13 cellular contexts compared by ENCODE assay signal in the genomic region with DNA sequence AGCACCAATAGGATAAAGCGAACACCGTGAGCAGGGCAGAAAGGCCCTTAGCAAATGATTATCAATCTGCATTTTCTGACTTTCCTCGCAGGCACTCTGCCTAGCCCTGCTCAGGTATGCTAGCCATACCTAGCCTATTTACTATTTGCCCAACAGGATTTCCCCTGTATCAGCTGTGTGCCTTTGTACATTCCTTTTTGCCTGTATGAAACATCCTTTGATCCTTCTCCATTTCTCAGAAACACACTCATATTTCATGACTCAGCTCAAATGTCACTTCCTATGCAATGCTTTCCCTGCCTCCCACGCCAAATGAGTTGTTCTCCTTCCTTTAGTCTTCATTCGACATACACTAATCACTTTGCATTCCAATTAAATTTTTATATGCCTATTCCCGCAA. TPM values are rescaled to one million over a fixed set of nuclear protein-coding genes. Genes with fewer than 3 reads are reported as not detected.
DNase-seq lines count a peak whose midpoint lies in the region; ATAC-seq and TF ChIP-seq lines count a peak whose summit lies in the region.
"Had no signal": no experiment of that assay in that cellular context is flagged by ENCODE, and none has a peak within 500 bp of the region (broad histone marks: within the 10 kb centered on the region; RNA-seq: fewer than 3 reads in every experiment).

No MANE protein-coding gene starts in this region.

- dilution Hi-C loops in IMR-90 (cut with HindIII; ENCODE audit: low sequenced_read_pairs, unreplicated experiment), result no loop called here

- H4K8ac ChIP-seq in IMR-90 (ENCODE audit: low read depth in 2 of 2, low read length in 2 of 2), result peak overlapping the region; percentile 79 to 90

- H3K27ac ChIP-seq in IMR-90 (ENCODE audit: insufficient read depth, low read length) (peak overlapping the region; percentile 78), prostate gland (no peak overlapping the region)
- H3K27ac ChIP-seq: C4-2B had no signal

- H3K4me3 ChIP-seq in IMR-90 (ENCODE audit: insufficient read depth, low read depth, low read length) (no peak overlapping the region), kidney epithelial cell (ENCODE audit: low read depth, low read length) (no peak overlapping the region), prostate gland (no peak overlapping the region)

- no peaks in the 10 kb centered on the region; the same call in none of the 2 replicates for H3K9me1 ChIP-seq in IMR-90 (ENCODE audit: insufficient read depth, low read length)

- H3K14ac ChIP-seq in IMR-90 (replicated peaks; ENCODE audit: low read depth, low read length), result peak overlapping the region; percentile 58

- H4K20me1 ChIP-seq in IMR-90 (ENCODE audit: insufficient read depth, low read length), result no peaks in the 10 kb centered on the region

- TF ChIP-seq RAD21 in IMR-90 (IDR thresholded peaks at IDR 0.05; ENCODE audit: low read length), result no peak

- peak overlapping the region; percentile 92 for H4K5ac ChIP-seq in IMR-90 (ENCODE audit: low read depth, low read length)

- H2BK5ac ChIP-seq in IMR-90 (ENCODE audit: low read depth, low read length, poor library complexity, severe bottlenecking), result peak overlapping the region; percentile 83

- H2AK9ac ChIP-seq in IMR-90 (replicated peaks; ENCODE audit: low read depth, low read length, poor library complexity), result no peak overlapping the region

- H3K4ac ChIP-seq in IMR-90 (ENCODE audit: low read depth, low read length), result peak overlapping the region; percentile 73

- POLR2A ChIA-PET in IMR-90 (lab: Charles Lee; ENCODE audit: unreplicated experiment), result interaction anchor here (0.5 to 0.6 kb wide), 2 partner anchors 41 to 586 kb away, joined by 3 read pairs; no protein-coding TSS in a partner anchor

- ATAC-seq in IMR-90 (ENCODE audit: low read depth) (peak; percentile 77), HG03521 (IDR thresholded peaks at IDR 0.05; ENCODE audit: unreplicated experiment) (no peak)
- ATAC-seq: left colon had no signal

- H3K56ac ChIP-seq in IMR-90 (ENCODE audit: extremely low read depth, insufficient read depth, low read length), result peak overlapping the region; percentile 22

- H3K18ac ChIP-seq in IMR-90 (ENCODE audit: low read depth, low read length), result peak overlapping the region; percentile 90

- H2AK5ac ChIP-seq in IMR-90 (ENCODE audit: low read depth, low read length), result peak overlapping the region; percentile 74; the same call in 1 of the 2 replicates

- H3K4me1 ChIP-seq in IMR-90 (ENCODE audit: control insufficient read depth, insufficient read depth, low read length), result peaks cover 21% of the 10 kb centered on the region
- no peaks in the 10 kb centered on the region for H3K4me1 ChIP-seq in prostate gland (replicated peaks)

- TF ChIP-seq POLR2A in IMR-90 (IDR thresholded peaks at IDR 0.05; ENCODE audit: low read depth, low read length), result no peak
- no peak for TF ChIP-seq POLR2A in prostate gland (IDR thresholded peaks at IDR 0.05)

- DNase-seq in AG08395 (ENCODE audit: low spot score) (peak; percentile 21), IMR-90 (peak; percentile 92), astrocyte of the hippocampus (ENCODE audit: low read depth, low spot score) (peak; percentile 73), kidney epithelial cell (ENCODE audit: low read depth) (peak; percentile 73), DMS 273 (lab: John Stamatoyannopoulos, UW; ENCODE audit: unreplicated experiment) (no peak), NCI-H187 treated with DMSO at 0.1 percent for 48 hours (lab: John Stamatoyannopoulos, UW) (no peak), prostate gland (ENCODE audit: low spot score) (no peak)
- DNase-seq: activated B cell treated with CpG ODN at 0.5 μM for 24 hours; activated naive CD4-positive, alpha-beta T cell treated with Interleukin-2 at 50 U/mL for 16 hours; left colon; NCI-H1092 had no signal

- H3K27me3 ChIP-seq in IMR-90 (ENCODE audit: control insufficient read depth, insufficient read depth, low read length), result no peaks in the 10 kb centered on the region
- no peaks in the 10 kb centered on the region for H3K27me3 ChIP-seq in kidney epithelial cell (ENCODE audit: control insufficient read depth, insufficient read depth, low read length)
- peaks cover 2% of the 10 kb centered on the region for H3K27me3 ChIP-seq in prostate gland (replicated peaks; ENCODE audit: insufficient read depth)

- H3K4me2 ChIP-seq in IMR-90 (ENCODE audit: low read depth, low read length), result peak overlapping the region; percentile 78; the same call in 1 of the 2 replicates

- CTCF ChIA-PET in IMR-90 (lab: Yijun Ruan, JAX), result no interaction called here

- H4K91ac ChIP-seq in IMR-90 (ENCODE audit: insufficient read depth, low read depth, low read length), result peak overlapping the region; percentile 72

- peak overlapping the region; percentile 97 for H2BK120ac ChIP-seq in IMR-90 (ENCODE audit: low read depth, low read length)

- in situ Hi-C loops in IMR-90 (cut with MboI; ENCODE audit: low sequenced_read_pairs), result no loop called here

- peak overlapping the region; percentile 48 for H2AFZ ChIP-seq in IMR-90 (replicated peaks; ENCODE audit: low read length, poor library complexity)

- no peak overlapping the region for H3K9ac ChIP-seq in IMR-90 (ENCODE audit: low read depth, low read length)

- H3K36me3 ChIP-seq in IMR-90 (ENCODE audit: control insufficient read depth, insufficient read depth, low read length) (no peaks in the 10 kb centered on the region), kidney epithelial cell (ENCODE audit: control insufficient read depth, insufficient read depth, low read length) (no peaks in the 10 kb centered on the region), prostate gland (no peaks in the 10 kb centered on the region)

- H2BK15ac ChIP-seq in IMR-90 (ENCODE audit: low read depth, low read length), result peak overlapping the region; percentile 84

- no TSS peak for BruUV-seq in IMR-90 (replicated peaks; lab: Mats Ljungman, UMichigan)

- peaks cover 8 to 13% of the 10 kb centered on the region in 2 experiments; a peak in 2 of 4 replicates for H3K79me1 ChIP-seq in IMR-90 (ENCODE audit: low read depth in 1 of 2, low read length in 2 of 2)

- no peaks in the 10 kb centered on the region for H3K9me3 ChIP-seq in IMR-90 (ENCODE audit: control insufficient read depth, insufficient read depth, low read length)
- no peaks in the 10 kb centered on the region for H3K9me3 ChIP-seq in prostate gland

- TF ChIP-seq CTCF in IMR-90 (conservative IDR thresholded peaks at IDR 0.05; ENCODE audit: low read depth, low read length), result no peak
- TF ChIP-seq CTCF in kidney epithelial cell (IDR thresholded peaks at IDR 0.05; ENCODE audit: insufficient read depth, low read length, poor library complexity, severe bottlenecking), result no peak
- no peak for TF ChIP-seq CTCF in prostate gland (IDR thresholded peaks at IDR 0.05)

- WGBS in IMR-90 (ENCODE audit: extremely low coverage in 2 of 2, insufficient read length in 1 of 2), 2 experiments, result 7% methylated on average over 3 of the region's 6 CpGs; no CpG with 5 or more reads in 1 of the 2 experiments
- WGBS in prostate gland, result 67% methylated on average over 6 of the region's 6 CpGs

- H2BK20ac ChIP-seq in IMR-90 (ENCODE audit: low read depth, low read length), result peak overlapping the region; percentile 77

- intact Hi-C loops in IMR-90 (cut with micrococcal nuclease) (loop anchor here (5.0 kb wide), 1 partner anchor 35 kb away; a partner anchor contains a TSS), prostate gland (cut with DNase I) (no loop called here)

- H3K23ac ChIP-seq in IMR-90 (ENCODE audit: low read depth, low read length), result peak overlapping the region; percentile 66; the same call in 1 of the 2 replicates

TF ChIP-seq in IMR-90, 13 proteins besides CTCF, POLR2A, EP300 and RAD21:
- TF ChIP-seq SMC3 (IDR thresholded peaks at IDR 0.05; ENCODE audit: low read depth, low read length) (no peak), RCOR1 (IDR thresholded peaks at IDR 0.05; ENCODE audit: insufficient replicate concordance, low read length) (peak; percentile 49), MAFK (IDR thresholded peaks at IDR 0.05; ENCODE audit: low read depth, low read length) (peak; percentile 98), CHD1 (IDR thresholded peaks at IDR 0.05; ENCODE audit: low read depth, low read length) (no peak), NFE2L2 (IDR thresholded peaks at IDR 0.05; ENCODE audit: low read depth, low read length) (peak; percentile 97), FOS (IDR thresholded peaks at IDR 0.05; ENCODE audit: low read depth, low read length) (peak; percentile 67), RFX5 (IDR thresholded peaks at IDR 0.05; ENCODE audit: low read depth, low read length) (no peak), CEBPB (IDR thresholded peaks at IDR 0.05; ENCODE audit: low read depth, low read length) (peak; percentile 81), MAZ (IDR thresholded peaks at IDR 0.05; ENCODE audit: borderline replicate concordance, low read depth, low read length) (no peak), BHLHE40 (IDR thresholded peaks at IDR 0.05; ENCODE audit: low read depth, low read length) (no peak), MXI1 (IDR thresholded peaks at IDR 0.05; ENCODE audit: borderline replicate concordance, low read depth, low read length) (no peak)
- TF ChIP-seq, protein P1, sequence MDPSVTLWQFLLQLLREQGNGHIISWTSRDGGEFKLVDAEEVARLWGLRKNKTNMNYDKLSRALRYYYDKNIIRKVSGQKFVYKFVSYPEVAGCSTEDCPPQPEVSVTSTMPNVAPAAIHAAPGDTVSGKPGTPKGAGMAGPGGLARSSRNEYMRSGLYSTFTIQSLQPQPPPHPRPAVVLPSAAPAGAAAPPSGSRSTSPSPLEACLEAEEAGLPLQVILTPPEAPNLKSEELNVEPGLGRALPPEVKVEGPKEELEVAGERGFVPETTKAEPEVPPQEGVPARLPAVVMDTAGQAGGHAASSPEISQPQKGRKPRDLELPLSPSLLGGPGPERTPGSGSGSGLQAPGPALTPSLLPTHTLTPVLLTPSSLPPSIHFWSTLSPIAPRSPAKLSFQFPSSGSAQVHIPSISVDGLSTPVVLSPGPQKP (IDR thresholded peaks at IDR 0.05; ENCODE audit: borderline replicate concordance, low read depth, low read length), result no peak
- TF ChIP-seq, protein P2, sequence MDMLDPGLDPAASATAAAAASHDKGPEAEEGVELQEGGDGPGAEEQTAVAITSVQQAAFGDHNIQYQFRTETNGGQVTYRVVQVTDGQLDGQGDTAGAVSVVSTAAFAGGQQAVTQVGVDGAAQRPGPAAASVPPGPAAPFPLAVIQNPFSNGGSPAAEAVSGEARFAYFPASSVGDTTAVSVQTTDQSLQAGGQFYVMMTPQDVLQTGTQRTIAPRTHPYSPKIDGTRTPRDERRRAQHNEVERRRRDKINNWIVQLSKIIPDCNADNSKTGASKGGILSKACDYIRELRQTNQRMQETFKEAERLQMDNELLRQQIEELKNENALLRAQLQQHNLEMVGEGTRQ (IDR thresholded peaks at IDR 0.05; ENCODE audit: low read depth, low read length), result no peak

RNA-seq across cellular contexts. Expression of a gene that starts 37.2 kb away (rescaled TPM):
- 42.8 and 44.1 TPM in 2 replicates for total RNA-seq in IMR-90 (2012; rRNA removed)
- polyA plus RNA-seq in IMR-90 (2012; rRNA removed), result 26.5 and 27.8 TPM in 2 replicates
- 11.3 and 18.3 TPM in 2 replicates for polyA plus RNA-seq in IMR-90 (2012; cell fraction: cytosol; rRNA removed)
- polyA plus RNA-seq in IMR-90 (2012; cell fraction: nucleus; rRNA removed; ENCODE audit: low replicate concordance), result 12.4 and 13.8 TPM in 2 replicates
- total RNA-seq in kidney epithelial cell, result 8.2 and 9.7 TPM in 2 replicates
- total RNA-seq in prostate gland, result 10 to 100 TPM; 44.3 to 49.4 TPM
- total RNA-seq: activated B cell treated with CpG ODN at 0.5 μM for 24 hours had no signal

Comparison
In these comparisons a context has a peak if more than half of its experiments do, and no peak if none do; other contexts are left out.
1. DNase-seq: peak in AG08395 (single experiment), IMR-90 (single experiment), astrocyte of the hippocampus (single experiment) and kidney epithelial cell (single experiment); none in DMS 273 (single experiment), NCI-H187 treated with DMSO at 0.1 percent for 48 hours (single experiment) and prostate gland (single experiment).